In genomic region chr6:169167581-169168301, GRCh38 we compare ENCODE assay signal across 15 cellular contexts.
DNase-seq lines count a peak whose midpoint lies in the region; FAIRE-seq and TF ChIP-seq lines count a peak whose summit lies in the region.
"Had no signal": no experiment of that assay in that cellular context is flagged by ENCODE, and none has a peak within 500 bp of the region (broad histone marks: within the 10 kb centered on the region; RNA-seq: fewer than 3 reads in every experiment).

No MANE protein-coding gene starts in this region.

- TF ChIP-seq EP300 in stomach (IDR thresholded peaks at IDR 0.05), result no peak

- H2AFZ ChIP-seq in astrocyte (ENCODE audit: low read depth, low read length), result no peak overlapping the region

- peak overlapping the region; percentile 89 for H3K9ac ChIP-seq in astrocyte (ENCODE audit: low read length)

- no peaks in the 10 kb centered on the region for H3K79me2 ChIP-seq in astrocyte (ENCODE audit: insufficient read depth, low read length)

- no peaks in the 10 kb centered on the region for H3K36me3 ChIP-seq in astrocyte (ENCODE audit: insufficient read depth, low read length)
- H3K36me3 ChIP-seq in stomach, result no peaks in the 10 kb centered on the region

- 82 to 88% (median 86%) methylated on average over 21 to 37 of the region's 37 CpGs for WGBS in stomach, 5 donors

- H3K4me1 ChIP-seq in astrocyte (ENCODE audit: insufficient read depth, low read length) (peaks cover 44% of the 10 kb centered on the region), stomach (peaks cover 0 to 2% (median 0%) of the 10 kb centered on the region in 4 donors)

- no peaks in the 10 kb centered on the region for H3K27me3 ChIP-seq in astrocyte (ENCODE audit: insufficient read depth, low read length)
- no peaks in the 10 kb centered on the region for H3K27me3 ChIP-seq in stomach

- H4K20me1 ChIP-seq in astrocyte (ENCODE audit: insufficient read depth, low read length), result no peaks in the 10 kb centered on the region

- H3K9me3 ChIP-seq in astrocyte (ENCODE audit: insufficient read depth, low read depth, low read length) (no peaks in the 10 kb centered on the region), stomach (no peaks in the 10 kb centered on the region)

- in situ Hi-C loops in KBM-7 (cut with MboI; ENCODE audit: low pct_unique_long_range_greater_than_20kb, low sequenced_read_pairs), result no loop called here

- peak; percentile 52 for DNase-seq in H54 (ENCODE audit: insufficient read length, low spot score)
- DNase-seq in astrocyte (ENCODE audit: low read depth), result peak; percentile 99
- DNase-seq in iris pigment epithelial cell (ENCODE audit: low read depth), result peak; percentile 98
- peak; percentile 13 for DNase-seq in stomach
- no peak for DNase-seq in KBM-7
- DNase-seq in NCI-H1436 treated with DMSO at 0.1 percent for 48 hours (lab: John Stamatoyannopoulos, UW), result no peak
- no peak for DNase-seq in GDM1 (lab: John Stamatoyannopoulos, UW)
- DNase-seq in SIG-M5 (lab: John Stamatoyannopoulos, UW), result no peak
- DNase-seq: activated CD4-positive, alpha-beta T cell treated with anti-CD3 and anti-CD28 coated beads, Interleukin-2, amount 50 U/mL, for 4 hours; KG1; NCI-H345; stimulated activated CD4-positive, alpha-beta T cell treated with anti-CD3 and anti-CD28 coated beads, Interleukin-4, amount 100 ng/mL, for 1 hour had no signal

- FAIRE-seq in H54 (lab: Jason Lieb, UNC) (no peak), astrocyte (lab: Jason Lieb, UNC) (peak; percentile 37)

- H3K36me3 Mint-ChIP-seq in astrocyte (ENCODE audit: low read depth, unreplicated experiment), result peaks cover 11% of the 10 kb centered on the region
- H3K36me3 Mint-ChIP-seq: activated naive CD8-positive, alpha-beta T cell had no signal

- H3K4me1 Mint-ChIP-seq in astrocyte (ENCODE audit: low read depth, unreplicated experiment), result peaks cover 41% of the 10 kb centered on the region
- H3K4me1 Mint-ChIP-seq: endodermal cell had no signal

- no peak for TF ChIP-seq CTCF in astrocyte (IDR thresholded peaks at IDR 0.05; ENCODE audit: insufficient read depth, low read depth, low read length)
- no peak for TF ChIP-seq CTCF in stomach (IDR thresholded peaks at IDR 0.05)

- H3K4me3 ChIP-seq in astrocyte (ENCODE audit: insufficient read depth, low read depth, low read length) (no peak overlapping the region), stomach (no peak overlapping the region)
- H3K4me3 ChIP-seq: SK-N-MC had no signal

- TF ChIP-seq POLR2A in H54 (IDR thresholded peaks at IDR 0.05; ENCODE audit: low read depth, low read length) (0 out of 2 replicates have a peak, but pooled peaks have one; percentile 17), stomach (IDR thresholded peaks at IDR 0.05) (no peak)

- H3K27ac ChIP-seq in astrocyte (ENCODE audit: low read depth, low read length) (peak overlapping the region; percentile 100), stomach (no peak overlapping the region)
- H3K27ac ChIP-seq: SK-N-MC had no signal

- H3K27me3 Mint-ChIP-seq in astrocyte (ENCODE audit: low read depth, unreplicated experiment), result no peaks in the 10 kb centered on the region
- H3K27me3 Mint-ChIP-seq: activated naive CD8-positive, alpha-beta T cell had no signal

- no peaks in the 10 kb centered on the region for H3K9me3 Mint-ChIP-seq in astrocyte (ENCODE audit: unreplicated experiment)

- H3K4me2 ChIP-seq in astrocyte (ENCODE audit: low read length), result peak overlapping the region; percentile 47

- H3K4me3 Mint-ChIP-seq in astrocyte (ENCODE audit: unreplicated experiment), result peak overlapping the region; percentile 52
- H3K4me3 Mint-ChIP-seq: activated naive CD8-positive, alpha-beta T cell; endodermal cell had no signal

- H3K27ac Mint-ChIP-seq in astrocyte (ENCODE audit: unreplicated experiment), result peak overlapping the region; percentile 95
- H3K27ac Mint-ChIP-seq: activated naive CD8-positive, alpha-beta T cell; endodermal cell had no signal

- intact Hi-C loops in stomach (cut with DNase I; ENCODE audit: low total_unique reads), result no loop called here

Comparison
In these comparisons a context has a peak if more than half of its experiments do, and no peak if none do; other contexts are left out.
1. DNase-seq: peak in H54 (single experiment), astrocyte (single experiment), iris pigment epithelial cell (single experiment) and stomach (single experiment); none in KBM-7 (single experiment), NCI-H1436 treated with DMSO at 0.1 percent for 48 hours (single experiment), GDM1 (single experiment) and SIG-M5 (single experiment).